Comparison of ENCODE assay signal across 1 cellular context in genomic region chr3:23653647-23654525, GRCh38.
TF ChIP-seq lines count a peak whose summit lies in the region.

No MANE protein-coding gene starts in this region.

TF ChIP-seq in GM12878, 131 proteins besides CTCF, POLR2A, EP300 and RAD21 (continued from another document and continues in another):
- TF ChIP-seq REST (IDR thresholded peaks at IDR 0.05; ENCODE audit: low read depth, low read length): peak; percentile 30; the same call in 1 of the 2 replicates
- peak; percentile 14; the same call in 1 of the 2 replicates for TF ChIP-seq ZNF687 (IDR thresholded peaks at IDR 0.05)
- TF ChIP-seq MEF2B (IDR thresholded peaks at IDR 0.05; ENCODE audit: partially characterized antibody, poor library complexity, severe bottlenecking): peak; percentile 87
- TF ChIP-seq RB1 (IDR thresholded peaks at IDR 0.05; ENCODE audit: borderline replicate concordance): peak; percentile 38; the same call in 1 of the 2 replicates
- peak in 1 of 2 experiments; percentile 72; a peak in 1 of 4 replicates for TF ChIP-seq CEBPB (IDR thresholded peaks at IDR 0.05; ENCODE audit: borderline replicate concordance in 1 of 2, low read depth in 2 of 2, low read length in 2 of 2)
- TF ChIP-seq TBL1XR1 (IDR thresholded peaks at IDR 0.05; ENCODE audit: low read depth, low read length): peak; percentile 95
- no peak for TF ChIP-seq IRF3 (IDR thresholded peaks at IDR 0.05)
- no peak for TF ChIP-seq ZNF24 (IDR thresholded peaks at IDR 0.05)
- 0 out of 2 replicates have a peak, but pooled peaks have one; percentile 38 for TF ChIP-seq TCF12 (IDR thresholded peaks at IDR 0.05; ENCODE audit: low read depth, low read length)
- TF ChIP-seq ZBTB11 (CRISPR knock-in tag; IDR thresholded peaks at IDR 0.05): no peak
- TF ChIP-seq RELB (IDR thresholded peaks at IDR 0.05; ENCODE audit: low read depth): peak; percentile 84
- peak; percentile 42; the same call in 1 of the 2 replicates for TF ChIP-seq MTA3 (IDR thresholded peaks at IDR 0.05; ENCODE audit: borderline replicate concordance, low read length)
- no peak for TF ChIP-seq EGR1 (IDR thresholded peaks at IDR 0.05; ENCODE audit: borderline replicate concordance in 1 of 2, low read depth in 2 of 2, low read length in 2 of 2)
- no peak for TF ChIP-seq BMI1 (IDR thresholded peaks at IDR 0.05; ENCODE audit: borderline replicate concordance)
- TF ChIP-seq MYC (IDR thresholded peaks at IDR 0.05; ENCODE audit: insufficient read depth, insufficient read length, insufficient replicate concordance, low read length, severe bottlenecking): no peak
- 0 out of 2 replicates have a peak, but pooled peaks have one; percentile 27 for TF ChIP-seq PAX8 (IDR thresholded peaks at IDR 0.05)
- TF ChIP-seq MXI1 (IDR thresholded peaks at IDR 0.05; ENCODE audit: low read depth, low read length): 0 out of 2 replicates have a peak, but pooled peaks have one; percentile 21
- peak; percentile 45 for TF ChIP-seq BCL3 (IDR thresholded peaks at IDR 0.05; ENCODE audit: borderline replicate concordance, insufficient read depth, low read depth, low read length, poor library complexity, severe bottlenecking)
- no peak for TF ChIP-seq ZSCAN29 (IDR thresholded peaks at IDR 0.05)
- TF ChIP-seq HSF1 (IDR thresholded peaks at IDR 0.05; ENCODE audit: low read depth, low read length): no peak
- TF ChIP-seq MEF2A (IDR thresholded peaks at IDR 0.05; ENCODE audit: insufficient read depth, low read depth, low read length): peak; percentile 98
- TF ChIP-seq IRF4 (IDR thresholded peaks at IDR 0.05; ENCODE audit: low read depth, low read length): 0 out of 2 replicates have a peak, but pooled peaks have one; percentile 58
- TF ChIP-seq CHD1 (IDR thresholded peaks at IDR 0.05; ENCODE audit: low read depth, low read length): no peak
- peak; percentile 74; the same call in 1 of the 3 replicates for TF ChIP-seq POU2F2 (IDR thresholded peaks at IDR 0.05; ENCODE audit: borderline replicate concordance, low read depth, low read length)
- TF ChIP-seq SMC3 (IDR thresholded peaks at IDR 0.05; ENCODE audit: borderline replicate concordance, low read length): no peak
- peak; percentile 26; the same call in 1 of the 2 replicates for TF ChIP-seq MLLT1 (IDR thresholded peaks at IDR 0.05)
- peak; percentile 87 for TF ChIP-seq IKZF2 (IDR thresholded peaks at IDR 0.05)
- peak; percentile 79; the same call in 1 of the 2 replicates for TF ChIP-seq MYB (IDR thresholded peaks at IDR 0.05; ENCODE audit: borderline replicate concordance, low read depth, low read length)
- 0 out of 2 replicates have a peak, but pooled peaks have one; percentile 39 for TF ChIP-seq POLR2AphosphoS2 (IDR thresholded peaks at IDR 0.05; ENCODE audit: low read depth, low read length)
- peak; percentile 93 for TF ChIP-seq SKIL (IDR thresholded peaks at IDR 0.05; ENCODE audit: low read depth, poor library complexity, severe bottlenecking)
- TF ChIP-seq BHLHE40 (IDR thresholded peaks at IDR 0.05; ENCODE audit: borderline replicate concordance in 1 of 2, low read depth in 2 of 2, low read length in 1 of 2): peak in 1 of 2 experiments; percentile 51; a peak in 3 of 4 replicates
- no peak for TF ChIP-seq EZH2 (IDR thresholded peaks at IDR 0.05; ENCODE audit: borderline replicate concordance, control insufficient read depth, low read depth, low read length)
- TF ChIP-seq FOS (IDR thresholded peaks at IDR 0.05; ENCODE audit: borderline replicate concordance, extremely low read depth, insufficient read length): no peak
- 0 out of 2 replicates have a peak, but pooled peaks have one; percentile 22 for TF ChIP-seq DPF2 (IDR thresholded peaks at IDR 0.05)
- TF ChIP-seq FOXM1 (IDR thresholded peaks at IDR 0.05; ENCODE audit: low read depth, low read length): peak; percentile 94
- TF ChIP-seq NFXL1 (IDR thresholded peaks at IDR 0.05; ENCODE audit: borderline replicate concordance): no peak
